2 cellular contexts compared by ENCODE assay signal in the genomic region with DNA sequence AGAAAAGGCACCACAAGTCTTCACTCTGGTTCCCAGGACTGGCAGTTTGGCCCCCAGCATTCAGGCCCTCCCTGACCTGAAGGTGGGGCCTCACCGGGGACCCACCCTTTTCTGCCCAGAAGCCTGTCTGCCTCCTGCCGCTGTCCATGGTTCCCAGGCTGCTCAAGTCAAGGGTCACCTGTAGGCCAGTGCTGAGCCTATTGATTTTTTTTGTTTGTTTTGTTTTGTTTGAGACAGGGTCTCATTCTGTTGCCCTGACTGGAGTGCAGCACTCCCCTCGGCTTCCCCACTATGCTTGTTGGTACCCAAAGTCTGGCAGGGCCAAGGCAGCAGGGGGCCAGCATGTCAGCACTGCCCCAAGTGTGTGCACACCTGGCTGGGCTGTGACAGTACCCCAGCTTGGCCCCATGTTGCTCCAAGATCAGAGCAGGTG.
A peak's percentile ranks its signal among the peaks of the same experiment; 100 is the strongest.
TF ChIP-seq lines count a peak whose summit lies in the region.

No MANE protein-coding gene starts in this region.

TF ChIP-seq in HCT116, 20 proteins besides CTCF, POLR2A, EP300 and RAD21:
- TF ChIP-seq MAX (IDR thresholded peaks at IDR 0.05): no peak
- TF ChIP-seq REST (IDR thresholded peaks at IDR 0.05; ENCODE audit: low read depth): peak; percentile 58

TF ChIP-seq in K562, 482 proteins besides CTCF, POLR2A, EP300 and RAD21:
- no peak for TF ChIP-seq NFIC (IDR thresholded peaks at IDR 0.05)
- TF ChIP-seq MCM3 (IDR thresholded peaks at IDR 0.05): no peak
- no peak for TF ChIP-seq RBM17 (IDR thresholded peaks at IDR 0.05; ENCODE audit: borderline replicate concordance, low read depth, low read length)
- no peak for TF ChIP-seq STAG1 (CRISPR knock-in tag; IDR thresholded peaks at IDR 0.05; ENCODE audit: borderline replicate concordance)
- TF ChIP-seq EHMT2 (IDR thresholded peaks at IDR 0.05): peak; percentile 69
- TF ChIP-seq, protein P1, sequence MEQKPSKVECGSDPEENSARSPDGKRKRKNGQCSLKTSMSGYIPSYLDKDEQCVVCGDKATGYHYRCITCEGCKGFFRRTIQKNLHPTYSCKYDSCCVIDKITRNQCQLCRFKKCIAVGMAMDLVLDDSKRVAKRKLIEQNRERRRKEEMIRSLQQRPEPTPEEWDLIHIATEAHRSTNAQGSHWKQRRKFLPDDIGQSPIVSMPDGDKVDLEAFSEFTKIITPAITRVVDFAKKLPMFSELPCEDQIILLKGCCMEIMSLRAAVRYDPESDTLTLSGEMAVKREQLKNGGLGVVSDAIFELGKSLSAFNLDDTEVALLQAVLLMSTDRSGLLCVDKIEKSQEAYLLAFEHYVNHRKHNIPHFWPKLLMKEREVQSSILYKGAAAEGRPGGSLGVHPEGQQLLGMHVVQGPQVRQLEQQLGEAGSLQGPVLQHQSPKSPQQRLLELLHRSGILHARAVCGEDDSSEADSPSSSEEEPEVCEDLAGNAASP (IDR thresholded peaks at IDR 0.05): no peak
- no peak for TF ChIP-seq ZNF830 (CRISPR knock-in tag; IDR thresholded peaks at IDR 0.05)
- TF ChIP-seq, protein P2, sequence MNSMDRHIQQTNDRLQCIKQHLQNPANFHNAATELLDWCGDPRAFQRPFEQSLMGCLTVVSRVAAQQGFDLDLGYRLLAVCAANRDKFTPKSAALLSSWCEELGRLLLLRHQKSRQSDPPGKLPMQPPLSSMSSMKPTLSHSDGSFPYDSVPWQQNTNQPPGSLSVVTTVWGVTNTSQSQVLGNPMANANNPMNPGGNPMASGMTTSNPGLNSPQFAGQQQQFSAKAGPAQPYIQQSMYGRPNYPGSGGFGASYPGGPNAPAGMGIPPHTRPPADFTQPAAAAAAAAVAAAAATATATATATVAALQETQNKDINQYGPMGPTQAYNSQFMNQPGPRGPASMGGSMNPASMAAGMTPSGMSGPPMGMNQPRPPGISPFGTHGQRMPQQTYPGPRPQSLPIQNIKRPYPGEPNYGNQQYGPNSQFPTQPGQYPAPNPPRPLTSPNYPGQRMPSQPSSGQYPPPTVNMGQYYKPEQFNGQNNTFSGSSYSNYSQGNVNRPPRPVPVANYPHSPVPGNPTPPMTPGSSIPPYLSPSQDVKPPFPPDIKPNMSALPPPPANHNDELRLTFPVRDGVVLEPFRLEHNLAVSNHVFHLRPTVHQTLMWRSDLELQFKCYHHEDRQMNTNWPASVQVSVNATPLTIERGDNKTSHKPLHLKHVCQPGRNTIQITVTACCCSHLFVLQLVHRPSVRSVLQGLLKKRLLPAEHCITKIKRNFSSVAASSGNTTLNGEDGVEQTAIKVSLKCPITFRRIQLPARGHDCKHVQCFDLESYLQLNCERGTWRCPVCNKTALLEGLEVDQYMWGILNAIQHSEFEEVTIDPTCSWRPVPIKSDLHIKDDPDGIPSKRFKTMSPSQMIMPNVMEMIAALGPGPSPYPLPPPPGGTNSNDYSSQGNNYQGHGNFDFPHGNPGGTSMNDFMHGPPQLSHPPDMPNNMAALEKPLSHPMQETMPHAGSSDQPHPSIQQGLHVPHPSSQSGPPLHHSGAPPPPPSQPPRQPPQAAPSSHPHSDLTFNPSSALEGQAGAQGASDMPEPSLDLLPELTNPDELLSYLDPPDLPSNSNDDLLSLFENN (IDR thresholded peaks at IDR 0.05; ENCODE audit: low read depth in 2 of 2, low read length in 2 of 2): no peak
- TF ChIP-seq POLR2H (tag; IDR thresholded peaks at IDR 0.05; ENCODE audit: low read depth): no peak
- TF ChIP-seq, protein P3, sequence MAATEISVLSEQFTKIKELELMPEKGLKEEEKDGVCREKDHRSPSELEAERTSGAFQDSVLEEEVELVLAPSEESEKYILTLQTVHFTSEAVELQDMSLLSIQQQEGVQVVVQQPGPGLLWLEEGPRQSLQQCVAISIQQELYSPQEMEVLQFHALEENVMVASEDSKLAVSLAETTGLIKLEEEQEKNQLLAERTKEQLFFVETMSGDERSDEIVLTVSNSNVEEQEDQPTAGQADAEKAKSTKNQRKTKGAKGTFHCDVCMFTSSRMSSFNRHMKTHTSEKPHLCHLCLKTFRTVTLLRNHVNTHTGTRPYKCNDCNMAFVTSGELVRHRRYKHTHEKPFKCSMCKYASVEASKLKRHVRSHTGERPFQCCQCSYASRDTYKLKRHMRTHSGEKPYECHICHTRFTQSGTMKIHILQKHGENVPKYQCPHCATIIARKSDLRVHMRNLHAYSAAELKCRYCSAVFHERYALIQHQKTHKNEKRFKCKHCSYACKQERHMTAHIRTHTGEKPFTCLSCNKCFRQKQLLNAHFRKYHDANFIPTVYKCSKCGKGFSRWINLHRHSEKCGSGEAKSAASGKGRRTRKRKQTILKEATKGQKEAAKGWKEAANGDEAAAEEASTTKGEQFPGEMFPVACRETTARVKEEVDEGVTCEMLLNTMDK (IDR thresholded peaks at IDR 0.05; ENCODE audit: borderline replicate concordance, insufficient read depth, low read depth, low read length, poor library complexity, severe bottlenecking): no peak
- no peak for TF ChIP-seq ZSCAN32 (CRISPR knock-in tag; IDR thresholded peaks at IDR 0.05)
- TF ChIP-seq, protein P4, sequence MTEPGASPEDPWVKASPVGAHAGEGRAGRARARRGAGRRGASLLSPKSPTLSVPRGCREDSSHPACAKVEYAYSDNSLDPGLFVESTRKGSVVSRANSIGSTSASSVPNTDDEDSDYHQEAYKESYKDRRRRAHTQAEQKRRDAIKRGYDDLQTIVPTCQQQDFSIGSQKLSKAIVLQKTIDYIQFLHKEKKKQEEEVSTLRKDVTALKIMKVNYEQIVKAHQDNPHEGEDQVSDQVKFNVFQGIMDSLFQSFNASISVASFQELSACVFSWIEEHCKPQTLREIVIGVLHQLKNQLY (CRISPR knock-in tag; conservative IDR thresholded peaks at IDR 0.05): no peak
- TF ChIP-seq MIER1 (IDR thresholded peaks at IDR 0.05; ENCODE audit: low read depth): peak; percentile 75
- TF ChIP-seq MCM7 (IDR thresholded peaks at IDR 0.05): no peak
- no peak for TF ChIP-seq TSC22D4 (tag; IDR thresholded peaks at IDR 0.05)
- no peak for TF ChIP-seq ARID3A (IDR thresholded peaks at IDR 0.05; ENCODE audit: borderline replicate concordance, low read depth, low read length)
